Comparison of ENCODE assay signal across 8 cellular contexts in the genomic region with DNA sequence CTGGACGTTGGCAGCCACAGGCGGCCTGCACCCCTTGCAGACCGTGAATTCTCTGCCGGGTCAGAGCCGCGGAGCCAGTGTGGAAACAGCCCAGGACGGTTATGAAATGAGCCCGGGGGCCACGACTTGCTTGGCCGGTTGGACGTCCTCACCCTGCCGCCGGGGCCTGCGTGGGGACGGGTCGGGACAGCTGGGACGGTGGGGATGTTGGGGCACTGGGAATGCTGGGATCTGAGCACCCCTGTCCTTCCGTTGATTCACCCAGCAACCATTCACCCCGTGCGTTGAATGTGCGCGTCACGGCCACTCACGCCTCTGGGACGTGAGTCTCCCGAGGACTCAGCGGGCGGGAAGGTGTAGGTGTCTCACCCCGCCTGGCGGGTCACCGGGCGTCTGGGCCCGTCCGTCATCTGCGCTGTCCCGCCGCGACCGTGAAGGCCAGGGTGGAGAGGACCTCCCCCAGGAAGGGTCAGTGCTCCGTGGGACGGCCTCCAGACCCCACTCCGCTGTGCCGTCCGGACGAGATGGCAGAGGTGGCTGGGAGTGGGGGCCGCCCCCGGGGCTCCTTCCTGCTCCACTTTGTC. TPM values are rescaled to one million over a fixed set of nuclear protein-coding genes. Genes with fewer than 3 reads are reported as not detected.
DNase-seq lines count a peak whose midpoint lies in the region; ATAC-seq and TF ChIP-seq lines count a peak whose summit lies in the region.

No MANE protein-coding gene starts in this region.

- no peaks in the 10 kb centered on the region for H3K4me1 Mint-ChIP-seq in MCF 10A (ENCODE audit: insufficient read depth, unreplicated experiment)

- H3K4me3 ChIP-seq in AG10803 (ENCODE audit: low read length) (peak overlapping the region; percentile 75), LNCaP clone FGC (ENCODE audit: low read depth, low read length) (peak overlapping the region; percentile 96), stomach smooth muscle (ENCODE audit: low read length in 2 of 2) (peak overlapping the region; percentile 51 to 73)

- H3K9me3 ChIP-seq in stomach smooth muscle (ENCODE audit: control insufficient read depth in 2 of 2, low read length in 2 of 2): no peaks in the 10 kb centered on the region

- POLR2A ChIA-PET in MCF 10A (lab: Yijun Ruan, JAX): no interaction called here

- no peak for TF ChIP-seq CTCF in AG10803 (conservative IDR thresholded peaks at IDR 0.05; ENCODE audit: low read length)
- no peak for TF ChIP-seq CTCF in LNCaP clone FGC (IDR thresholded peaks at IDR 0.05; ENCODE audit: control insufficient read depth, extremely low read depth, insufficient read depth)
- no peak for TF ChIP-seq CTCF in MCF 10A (IDR thresholded peaks at IDR 0.05; ENCODE audit: unreplicated experiment)

- H3K27me3 ChIP-seq in stomach smooth muscle (ENCODE audit: control insufficient read depth in 1 of 2, insufficient read depth in 2 of 2, low read length in 2 of 2): peaks cover 3 to 10% of the 10 kb centered on the region in 2 donors

- H3K36me3 Mint-ChIP-seq in MCF 10A (ENCODE audit: insufficient read depth, unreplicated experiment): no peaks in the 10 kb centered on the region

- ATAC-seq in GM21381 (IDR thresholded peaks at IDR 0.05; ENCODE audit: unreplicated experiment) (peak; percentile 35), left colon (peak; percentile 62), HG03196 (IDR thresholded peaks at IDR 0.05; ENCODE audit: unreplicated experiment) (no peak)

- no peak overlapping the region for H3K27ac Mint-ChIP-seq in MCF 10A (ENCODE audit: low read depth, unreplicated experiment)

- H3K9me3 Mint-ChIP-seq in MCF 10A (ENCODE audit: unreplicated experiment): no peaks in the 10 kb centered on the region

- intact Hi-C loops in MCF 10A (cut with micrococcal nuclease) (no loop called here), left colon (cut with DNase I, micrococcal nuclease) (no loop called here)

- H3K27me3 Mint-ChIP-seq in MCF 10A (ENCODE audit: insufficient read depth, unreplicated experiment): no peaks in the 10 kb centered on the region

- CTCF ChIA-PET in MCF 10A (lab: Yijun Ruan, JAX): no interaction called here

- H3K9ac ChIP-seq in stomach smooth muscle (ENCODE audit: low read length in 2 of 2): peak overlapping the region; percentile 28 to 42

- no TSS peak for BruUV-seq in MCF 10A (replicated peaks; lab: Mats Ljungman, UMichigan)

- DNase-seq in AG10803 (ENCODE audit: low read depth): peak; percentile 58
- DNase-seq in LNCaP clone FGC (ENCODE audit: low read depth): peak; percentile 11
- peak; percentile 43 for DNase-seq in MCF 10A (ENCODE audit: unreplicated experiment)
- DNase-seq in left colon: peak in 1 of 2 donors; percentile 54
- DNase-seq in NCI-H1694 (lab: John Stamatoyannopoulos, UW): no peak

- H3K27ac ChIP-seq in stomach smooth muscle (ENCODE audit: low read length): no peak overlapping the region

- H3K4me3 Mint-ChIP-seq in MCF 10A (ENCODE audit: unreplicated experiment): peak overlapping the region; percentile 71

- H3K36me3 ChIP-seq in stomach smooth muscle (ENCODE audit: control insufficient read depth in 2 of 2, insufficient read depth in 2 of 2, low read length in 2 of 2): no peaks in the 10 kb centered on the region

- peaks cover 17% of the 10 kb centered on the region for H3K4me1 ChIP-seq in stomach smooth muscle (ENCODE audit: control insufficient read depth, insufficient read depth, low read length)

RNA-seq across cellular contexts. Expression of a gene that starts 4.5 kb away (rescaled TPM):
- total RNA-seq in MCF 10A (2022) (7.6 and 12.0 TPM in 2 replicates), left colon (10 to 100 TPM; 12.6 to 19.1 TPM)

RNA-seq across cellular contexts. Expression of a gene that starts 41.9 kb away (rescaled TPM):
- total RNA-seq in MCF 10A (2022) (54.9 and 73.4 TPM in 2 replicates), left colon (10 to 100 TPM; 50.0 to 56.9 TPM)
